ENCODE assay signal across 8 cellular contexts in genomic region chr1:228213917-228214808, GRCh38. TPM values are rescaled to one million over a fixed set of nuclear protein-coding genes. Genes with fewer than 3 reads are reported as not detected.
A peak's percentile ranks its signal among the peaks of the same experiment; 100 is the strongest.
DNase-seq lines count a peak whose midpoint lies in the region; ATAC-seq and TF ChIP-seq lines count a peak whose summit lies in the region.

No MANE protein-coding gene starts in this region.

- H3K9me3 ChIP-seq in ectodermal cell (ENCODE audit: control insufficient read depth, low read length) = no peaks in the 10 kb centered on the region

- no peaks in the 10 kb centered on the region for H3K9me3 Mint-ChIP-seq in nephron

- ATAC-seq in GM21786 (IDR thresholded peaks at IDR 0.05; ENCODE audit: unreplicated experiment) = no peak
- ATAC-seq in HG03565 (IDR thresholded peaks at IDR 0.05; ENCODE audit: unreplicated experiment) = no peak

- no peak for TF ChIP-seq EP300 in Ishikawa (IDR thresholded peaks at IDR 0.05; ENCODE audit: borderline replicate concordance)

- WGBS in ectodermal cell, 2 experiments = 26 to 28% methylated on average over 48 of the region's 48 CpGs

- peaks cover 6% of the 10 kb centered on the region for H3K36me3 ChIP-seq in ectodermal cell (ENCODE audit: control insufficient read depth, insufficient read depth, low read length)

- H3K4me3 ChIP-seq in AG10803 (ENCODE audit: low read length) (peak overlapping the region; percentile 33; the same call in 1 of the 2 replicates), ectodermal cell (ENCODE audit: insufficient read depth, low read depth, low read length) (peak overlapping the region; percentile 62)

- DNase-seq in AG10803 (ENCODE audit: low read depth) = no peak
- DNase-seq in ureter (ENCODE audit: low spot score) = no peak
- DNase-seq in NCI-H187 treated with DMSO at 0.1 percent for 48 hours (lab: John Stamatoyannopoulos, UW) = no peak

- H3K36me3 Mint-ChIP-seq in nephron (ENCODE audit: low read depth) = peaks cover 16% of the 10 kb centered on the region

- peaks cover 5% of the 10 kb centered on the region for H3K4me1 Mint-ChIP-seq in nephron

- peaks cover 2% of the 10 kb centered on the region for H3K4me1 ChIP-seq in ectodermal cell (ENCODE audit: control insufficient read depth, insufficient read depth, low read length)

- TF ChIP-seq CTCF in AG10803 (conservative IDR thresholded peaks at IDR 0.05; ENCODE audit: low read length) (no peak), nephron (IDR thresholded peaks at IDR 0.05; ENCODE audit: unreplicated experiment in 3 of 3) (no peak)

- peak overlapping the region; percentile 78 to 95 (median 78) for H3K4me3 Mint-ChIP-seq in nephron

- H3K27ac ChIP-seq in ectodermal cell (ENCODE audit: insufficient read depth, low read depth, low read length, poor library complexity, severe bottlenecking) = no peak overlapping the region

- H3K27me3 ChIP-seq in ectodermal cell (ENCODE audit: control insufficient read depth, insufficient read depth, low read length, poor library complexity, severe bottlenecking) = no peaks in the 10 kb centered on the region

- no peak for TF ChIP-seq RAD21 in Ishikawa (IDR thresholded peaks at IDR 0.05; ENCODE audit: low read depth)

- H3K27ac Mint-ChIP-seq in nephron = no peak overlapping the region

- no peaks in the 10 kb centered on the region for H3K27me3 Mint-ChIP-seq in nephron (ENCODE audit: low read depth)

TF ChIP-seq in Ishikawa, 13 proteins besides CTCF, POLR2A, EP300 and RAD21:
- TF ChIP-seq, protein P1, sequence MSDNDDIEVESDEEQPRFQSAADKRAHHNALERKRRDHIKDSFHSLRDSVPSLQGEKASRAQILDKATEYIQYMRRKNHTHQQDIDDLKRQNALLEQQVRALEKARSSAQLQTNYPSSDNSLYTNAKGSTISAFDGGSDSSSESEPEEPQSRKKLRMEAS (IDR thresholded peaks at IDR 0.05) = no peak
- 0 out of 2 replicates have a peak, but pooled peaks have one; percentile 14 for TF ChIP-seq EGR1 (IDR thresholded peaks at IDR 0.05)

RNA-seq across cellular contexts. Expression of gene OBSCN, which starts 6.3 kb away (rescaled TPM):
- 18.2 TPM for polyA plus RNA-seq in ectodermal cell (2013, experiment 1 of 4)
- 30.8 TPM for polyA plus RNA-seq in ectodermal cell (2013, experiment 2 of 4)
- polyA plus RNA-seq in ectodermal cell (2013, experiment 3 of 4) = 19.0 TPM
- polyA plus RNA-seq in ectodermal cell (2013, experiment 4 of 4) = 32.0 TPM
- 42.2 TPM for total RNA-seq in ureter

RNA-seq across cellular contexts. Expression of gene IBA57, which starts 48.6 kb away (rescaled TPM):
- polyA plus RNA-seq in ectodermal cell (2013, experiment 1 of 4) = 6.3 TPM
- polyA plus RNA-seq in ectodermal cell (2013, experiment 2 of 4) = 5.9 TPM
- 3.5 TPM for polyA plus RNA-seq in ectodermal cell (2013, experiment 3 of 4)
- 4.3 TPM for polyA plus RNA-seq in ectodermal cell (2013, experiment 4 of 4)
- 11.5 TPM for total RNA-seq in ureter
